In the genomic region with DNA sequence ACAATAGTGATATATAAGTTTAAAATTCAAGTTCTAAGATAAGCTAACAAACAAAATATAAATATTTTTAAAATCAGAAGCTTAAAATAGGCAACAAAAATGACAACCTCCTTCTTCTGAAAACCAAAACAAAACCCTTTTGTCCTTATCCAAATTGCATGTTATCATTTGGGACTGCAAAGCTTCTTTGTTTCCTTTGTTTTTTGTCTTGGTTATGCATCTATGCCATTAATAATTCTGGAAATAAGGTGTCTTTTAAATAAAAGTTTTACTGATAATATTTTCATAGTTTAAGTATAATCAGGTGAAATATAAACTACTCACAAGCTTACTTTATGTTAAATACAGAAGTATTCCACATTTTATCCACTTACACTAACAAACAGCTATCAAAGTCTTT, we compare ENCODE assay signal across 17 cellular contexts. TPM values are rescaled to one million over a fixed set of nuclear protein-coding genes. Genes with fewer than 3 reads are reported as not detected.
DNase-seq lines count a peak whose midpoint lies in the region; ATAC-seq, FAIRE-seq and TF ChIP-seq lines count a peak whose summit lies in the region.
"Had no signal": no experiment of that assay in that cellular context is flagged by ENCODE, and none has a peak within 500 bp of the region (broad histone marks: within the 10 kb centered on the region; RNA-seq: fewer than 3 reads in every experiment).

No MANE protein-coding gene starts in this region.

- no peak for TF ChIP-seq RAD21 in K562 (CRISPR knock-in tag; conservative IDR thresholded peaks at IDR 0.05 in 1 of 2, IDR thresholded peaks at IDR 0.05 in 1 of 2)

- no TSS peak for BruUV-seq in K562 (replicated peaks; lab: Mats Ljungman, UMichigan)

- in situ Hi-C loops in K562 (cut with MboI), result no loop called here

- DNase-seq in K562 (ENCODE audit: extremely low read depth in 1 of 4, low spot score in 3 of 4) (no peak), globus pallidus (ENCODE audit: low spot score) (peak; percentile 82), tibial nerve (ENCODE audit: low spot score in 2 of 2) (no peak), MV-4-11 (lab: John Stamatoyannopoulos, UW) (no peak), heart left ventricle (no peak), stomach (no peak)
- DNase-seq: CD8-positive, alpha-beta T cell; COR-L47; DMS53; GF-D8 had no signal

- CTCF ChIA-PET in K562 (lab: Yijun Ruan, JAX; ENCODE audit: low intra/inter-chr PET ratio), result no interaction called here

- peak; percentile 23 for FAIRE-seq in A204.1 (lab: Jason Lieb, UNC)
- peak; percentile 15 for FAIRE-seq in K562 (lab: Jason Lieb, UNC)
- FAIRE-seq: GM19239 had no signal

- no peak overlapping the region for H3K4me2 ChIP-seq in K562 (ENCODE audit: insufficient read depth, low read length)

- H3K9me3 ChIP-seq in K562 (replicated peaks; ENCODE audit: control insufficient read depth, insufficient read depth, low read depth, low read length), result no peaks in the 10 kb centered on the region
- no peaks in the 10 kb centered on the region for H3K9me3 ChIP-seq in neutrophil
- H3K9me3 ChIP-seq in tibial nerve, result no peaks in the 10 kb centered on the region
- H3K9me3 ChIP-seq in heart left ventricle, result no peaks in the 10 kb centered on the region
- H3K9me3 ChIP-seq in stomach, result no peaks in the 10 kb centered on the region

- H3K4me1 ChIP-seq in K562 (replicated peaks in 1 of 2; ENCODE audit: control insufficient read depth in 2 of 2, insufficient read depth in 2 of 2, low read length in 2 of 2), result no peaks in the 10 kb centered on the region
- peaks cover 12 to 15% of the 10 kb centered on the region in 2 experiments for H3K4me1 ChIP-seq in neutrophil (ENCODE audit: control insufficient read depth in 1 of 2, insufficient read depth in 1 of 2, low read depth in 1 of 2, low read length in 1 of 2)
- no peaks in the 10 kb centered on the region for H3K4me1 ChIP-seq in tibial nerve
- peaks cover 0 to 6% (median 0%) of the 10 kb centered on the region in 12 donors for H3K4me1 ChIP-seq in heart left ventricle
- H3K4me1 ChIP-seq in stomach, result peaks cover 0 to 8% (median 0%) of the 10 kb centered on the region in 4 donors

- TF ChIP-seq POLR2A in K562 (conservative IDR thresholded peaks at IDR 0.05) (no peak), tibial nerve (IDR thresholded peaks at IDR 0.05) (no peak), heart left ventricle (IDR thresholded peaks at IDR 0.05) (no peak), stomach (IDR thresholded peaks at IDR 0.05) (no peak)

- no peaks in the 10 kb centered on the region for H4K20me1 ChIP-seq in K562 (replicated peaks; ENCODE audit: control insufficient read depth, insufficient read depth, low read length)

- TF ChIP-seq CTCF in K562 (IDR thresholded peaks at IDR 0.05 in 2 of 3, conservative IDR thresholded peaks at IDR 0.05 in 1 of 3; ENCODE audit: insufficient read depth in 2 of 3, low read depth in 1 of 3, low read length in 3 of 3) (no peak), neutrophil (IDR thresholded peaks at IDR 0.05) (no peak), tibial nerve (IDR thresholded peaks at IDR 0.05) (no peak), heart left ventricle (IDR thresholded peaks at IDR 0.05) (no peak), stomach (IDR thresholded peaks at IDR 0.05) (no peak)

- no peaks in the 10 kb centered on the region for H3K9me1 ChIP-seq in K562 (ENCODE audit: control insufficient read depth, insufficient read depth, low read length)

- no peak overlapping the region for H3K9ac ChIP-seq in K562 (ENCODE audit: insufficient read depth in 1 of 2, low read depth in 2 of 2, low read length in 2 of 2)

- ATAC-seq in K562 (no peak), heart left ventricle (no peak)
- ATAC-seq: CD8-positive, alpha-beta T cell; HCT116 had no signal

- POLR2A ChIA-PET in K562 (lab: Yijun Ruan, JAX), result interaction anchor here (0.9 to 2.7 kb wide), 3 partner anchors 11 to 16 kb away, joined by 3 to 15 read pairs (median 5); no protein-coding TSS in a partner anchor

- peaks cover 5% of the 10 kb centered on the region; the same call in 1 of the 3 replicates for H3K79me2 ChIP-seq in K562 (ENCODE audit: control insufficient read depth, insufficient read depth, low read length)

- no peak overlapping the region for H2AFZ ChIP-seq in K562 (ENCODE audit: low read depth, low read length)

- TF ChIP-seq EP300 in K562 (IDR thresholded peaks at IDR 0.05; ENCODE audit: low read length) (no peak), tibial nerve (IDR thresholded peaks at IDR 0.05) (no peak), stomach (IDR thresholded peaks at IDR 0.05) (no peak)

- H3K27me3 ChIP-seq in K562 (ENCODE audit: control insufficient read depth in 2 of 2, insufficient read depth in 2 of 2, low read length in 2 of 2) (no peaks in the 10 kb centered on the region), neutrophil (no peaks in the 10 kb centered on the region), tibial nerve (no peaks in the 10 kb centered on the region), heart left ventricle (no peaks in the 10 kb centered on the region), stomach (no peaks in the 10 kb centered on the region)

- H3K36me3 ChIP-seq in K562 (ENCODE audit: control insufficient read depth, insufficient read depth, low read length) (peaks cover 71% of the 10 kb centered on the region), neutrophil (peaks cover 32% of the 10 kb centered on the region), tibial nerve (peaks cover 0 to 49% (median 6%) of the 10 kb centered on the region in 3 donors), heart left ventricle (peaks cover 0 to 62% (median 46%) of the 10 kb centered on the region in 9 donors), stomach (peaks cover 15 to 65% (median 55%) of the 10 kb centered on the region in 4 donors)

- H3K27ac ChIP-seq in K562 (ENCODE audit: extremely low read depth, low read depth, low read length) (no peak overlapping the region), neutrophil (peak overlapping the region; percentile 17), tibial nerve (no peak overlapping the region), heart left ventricle (no peak overlapping the region), stomach (no peak overlapping the region)
- H3K27ac ChIP-seq: 22Rv1 had no signal

- H3K4me3 ChIP-seq in K562 (no peak overlapping the region), neutrophil (ENCODE audit: low read depth in 1 of 2, low read length in 1 of 2) (no peak overlapping the region), tibial nerve (no peak overlapping the region), heart left ventricle (no peak overlapping the region), stomach (no peak overlapping the region)

- intact Hi-C loops in K562 (cut with micrococcal nuclease) (no loop called here), heart left ventricle (cut with DNase I) (no loop called here), stomach (cut with DNase I; ENCODE audit: low total_unique reads) (no loop called here)

RNA-seq across cellular contexts. Expression of a gene that starts 20.5 kb away (rescaled TPM):
- total RNA-seq in K562 (2011; cell fraction: chromatin; rRNA removed; ENCODE audit: low replicate concordance), result 34.0 and 121 TPM in 2 replicates
- 13.8 and 21.3 TPM in 2 replicates for total RNA-seq in K562 (2011; cell fraction: nucleolus; rRNA removed)
- total RNA-seq in K562 (2011; cell fraction: nucleoplasm; rRNA removed), result 35.2 and 46.0 TPM in 2 replicates
- total RNA-seq in K562 (2014; rRNA removed) (46.2 and 47.3 TPM in 2 replicates), K562 (2014; rRNA removed; fragmentation: Illumina TruSeq; extraction: Trizol) (63.8 and 67.1 TPM in 2 replicates), K562 (2015; rRNA removed; fragmentation: Illumina TruSeq; extraction: Trizol) (60.7 and 63.1 TPM in 2 replicates), K562 (2021) (50.1 and 52.0 TPM in 2 replicates), tibial nerve (10 to 100 TPM; 23.4 to 46.1 (median 32.5) TPM), heart left ventricle (10 to 100 TPM in 2 of 9 donors, 1 to 10 TPM in 7; 5.0 to 14.0 (median 6.7) TPM), stomach (10 to 100 TPM; 37.9 to 99.3 (median 57.2) TPM)
- polyA plus RNA-seq in K562 (2011; rRNA removed) (51.3 and 62.9 TPM in 2 replicates), K562 (2014; fragmentation: Illumina TruSeq; extraction: Trizol) (50.1 and 59.4 TPM in 2 replicates), K562 (2014; fragmentation: Nextera tagmentation; extraction: Ambion mirVana) (10 to 100 TPM in 1 of 2 experiments, 1 to 10 TPM in 1; 8.8 to 13.7 TPM), K562 (2014; rRNA removed) (61.4 and 61.9 TPM in 2 replicates), heart left ventricle (10 to 100 TPM in 1 of 2 donors, 1 to 10 TPM in 1; 3.5 to 13.1 TPM), stomach (10 to 100 TPM; 20.1 to 33.0 (median 25.0) TPM)
- 11.7 and 23.8 TPM in 2 replicates for polyA plus RNA-seq in K562 (2011; cell fraction: cytosol; rRNA removed)
- 22.8 and 41.5 TPM in 2 replicates for polyA plus RNA-seq in K562 (2011; cell fraction: nucleus; rRNA removed)
- 46.0 and 52.0 TPM in 2 replicates for polyA plus RNA-seq in K562 (2012)
- 65.9 and 81.4 TPM in 2 replicates for polyA minus RNA-seq in K562 (2011; rRNA and poly(A)+ RNA removed)
- 25.4 and 26.0 TPM in 2 replicates for polyA minus RNA-seq in K562 (2011; cell fraction: cytosol; rRNA and poly(A)+ RNA removed)
- polyA minus RNA-seq in K562 (2011; cell fraction: nucleus; rRNA and poly(A)+ RNA removed), result 40.8 and 69.0 TPM in 2 replicates

RNA-seq across cellular contexts. Expression of a gene that starts 29.9 kb away (rescaled TPM):
- 0.46 TPM in 1 of 2 replicates, not detected in the other for total RNA-seq in K562 (2011; cell fraction: chromatin; rRNA removed; ENCODE audit: low replicate concordance)
- 0.13 TPM in 1 of 2 replicates, not detected in the other for total RNA-seq in K562 (2011; cell fraction: nucleolus; rRNA removed)
- total RNA-seq in K562 (2011; cell fraction: nucleoplasm; rRNA removed), result 0.15 and 0.53 TPM in 2 replicates
- not detected in 2 replicates for total RNA-seq in K562 (2014; rRNA removed)
- total RNA-seq in K562 (2014; rRNA removed; fragmentation: Illumina TruSeq; extraction: Trizol), result 0.06 and 0.15 TPM in 2 replicates
- total RNA-seq in K562 (2015; rRNA removed; fragmentation: Illumina TruSeq; extraction: Trizol), result 0.07 and 0.11 TPM in 2 replicates
- total RNA-seq in K562 (2021), result not detected in 2 replicates
- polyA plus RNA-seq in K562 (2011; rRNA removed), result 0.06 and 0.23 TPM in 2 replicates
- 0.01 TPM in 1 of 2 replicates, not detected in the other for polyA plus RNA-seq in K562 (2011; cell fraction: cytosol; rRNA removed)
- 0.17 and 0.28 TPM in 2 replicates for polyA plus RNA-seq in K562 (2011; cell fraction: nucleus; rRNA removed)
- polyA plus RNA-seq in K562 (2012), result 0.10 and 0.22 TPM in 2 replicates
- 0.09 TPM in 1 of 2 replicates, not detected in the other for polyA plus RNA-seq in K562 (2014; fragmentation: Illumina TruSeq; extraction: Trizol)
- polyA plus RNA-seq in K562 (2014; fragmentation: Nextera tagmentation; extraction: Ambion mirVana), result under 1 TPM in 1 of 2 experiments, not detected in 1; 0.08 TPM
- polyA plus RNA-seq in K562 (2014; rRNA removed), result 0.16 TPM in 1 of 2 replicates, not detected in the other
- 0.18 and 0.36 TPM in 2 replicates for polyA minus RNA-seq in K562 (2011; rRNA and poly(A)+ RNA removed)
- not detected in 2 replicates for polyA minus RNA-seq in K562 (2011; cell fraction: cytosol; rRNA and poly(A)+ RNA removed)
- 0.22 TPM in 1 of 2 replicates, not detected in the other for polyA minus RNA-seq in K562 (2011; cell fraction: nucleus; rRNA and poly(A)+ RNA removed)
- total RNA-seq in tibial nerve, result 1 to 10 TPM in 3 of 4 donors, under 1 TPM in 1; 0.98 to 3.1 (median 1.3) TPM
- total RNA-seq in heart left ventricle, result 1 to 10 TPM in 1 of 9 donors, under 1 TPM in 8; 0.11 to 1.2 (median 0.35) TPM
- polyA plus RNA-seq in heart left ventricle, result under 1 TPM; 0.07 to 0.11 TPM
- 1 to 10 TPM in 1 of 5 donors, under 1 TPM in 1, not detected in 3; 0.89 to 4.6 TPM for total RNA-seq in stomach
- under 1 TPM in 2 of 3 donors, not detected in 1; 0.31 to 0.38 TPM for polyA plus RNA-seq in stomach
- total RNA-seq: H4 had no signal
- polyA plus RNA-seq: CD14-positive monocyte had no signal
